ENCODE assay signal across 29 cellular contexts in genomic region chr2:16413257-16413656, GRCh38.
DNase-seq lines count a peak whose midpoint lies in the region; ATAC-seq, FAIRE-seq and TF ChIP-seq lines count a peak whose summit lies in the region.
"Had no signal": no experiment of that assay in that cellular context is flagged by ENCODE, and none has a peak within 500 bp of the region (broad histone marks: within the 10 kb centered on the region; RNA-seq: fewer than 3 reads in every experiment).

No MANE protein-coding gene starts in this region.

- H3K9ac ChIP-seq in H1 (replicated peaks in 1 of 4; ENCODE audit: extremely low read depth in 1 of 4, low read depth in 3 of 4, low read length in 3 of 4): no peak overlapping the region

- no peaks in the 10 kb centered on the region for H3K36me3 ChIP-seq in H1 (ENCODE audit: control insufficient read depth in 2 of 4, insufficient read depth in 4 of 4, low read length in 3 of 4)
- H3K36me3 ChIP-seq in psoas muscle (ENCODE audit: insufficient read depth in 1 of 2, low read depth in 1 of 2): no peaks in the 10 kb centered on the region
- H3K36me3 ChIP-seq: spleen had no signal

- no peak overlapping the region for H3K18ac ChIP-seq in H1 (ENCODE audit: extremely low read depth, low read length)

- no peak overlapping the region for H2BK15ac ChIP-seq in H1 (ENCODE audit: low read length)

- no peaks in the 10 kb centered on the region for H3K79me2 ChIP-seq in H1 (ENCODE audit: control insufficient read depth in 1 of 2, insufficient read depth in 2 of 2, low read length in 2 of 2)

- no peak overlapping the region for H3K27ac ChIP-seq in H1 (ENCODE audit: low read depth, low read length)
- H3K27ac ChIP-seq in psoas muscle: peak overlapping the region; percentile 81
- H3K27ac ChIP-seq: spleen, testis had no signal

- no peak overlapping the region for H4K91ac ChIP-seq in H1 (replicated peaks; ENCODE audit: insufficient read length, low read length)

- H4K5ac ChIP-seq in H1 (ENCODE audit: insufficient read length, low read depth, low read length): no peak overlapping the region

- no peaks in the 10 kb centered on the region for H3K9me3 ChIP-seq in H1 (ENCODE audit: insufficient read depth in 2 of 2, low read depth in 1 of 2, low read length in 1 of 2)
- no peaks in the 10 kb centered on the region for H3K9me3 ChIP-seq in psoas muscle
- H3K9me3 ChIP-seq: testis had no signal

- H2AK5ac ChIP-seq in H1 (ENCODE audit: low read depth, low read length): no peak overlapping the region

- no peak overlapping the region for H2BK5ac ChIP-seq in H1 (ENCODE audit: low read depth, low read length)

- peak; percentile 97 for DNase-seq in CMK (ENCODE audit: low read depth)
- DNase-seq in H1 (ENCODE audit: low read depth in 1 of 2, low spot score in 2 of 2): no peak
- peak; percentile 65 for DNase-seq in left ventricle myocardium superior
- peak in 1 of 2 donors; percentile 63 for DNase-seq in psoas muscle
- DNase-seq in stimulated activated CD4-positive, alpha-beta T cell treated with anti-CD3 and anti-CD28 coated beads, Interleukin-2, amount 100 ng/mL, for 48 hours: no peak
- no peak for DNase-seq in occipital lobe (lab: John Stamatoyannopoulos, UW)
- no peak for DNase-seq in DMS153 (lab: John Stamatoyannopoulos, UW)
- DNase-seq: activated CD4-positive, alpha-beta memory T cell treated with anti-CD3 and anti-CD28 coated beads, Interleukin-2, amount 10 ng/mL, durations not matched to agents 7 days and 5 days; activated CD8-positive, alpha-beta memory T cell treated with anti-CD3 and anti-CD28 coated beads, Interleukin-2, amount 50 U/mL, for 48 hours; amniotic stem cell; CD4-positive, alpha-beta memory T cell; EL; NCI-H1694; NCI-H446; NCI-H748 treated with DMSO at 0.1 percent for 48 hours; RPMI8226; spleen; stimulated activated CD4-positive, alpha-beta T cell treated with anti-CD3 and anti-CD28 coated beads, Interleukin-2, amount 100 ng/mL, for 24 hours; stimulated activated CD8-positive, alpha-beta memory T cell treated with anti-CD3 and anti-CD28 coated beads, Interleukin-4, amount 100 ng/mL, for 48 hours; testis had no signal

- no peak overlapping the region for H4K8ac ChIP-seq in H1 (ENCODE audit: extremely low read depth, insufficient read depth, low read length)

- peaks cover 0 to 1% (median 0%) of the 10 kb centered on the region in 4 experiments; a peak in 1 of 7 replicates for H3K27me3 ChIP-seq in H1 (replicated peaks in 1 of 4; ENCODE audit: control insufficient read depth in 3 of 4, extremely low read depth in 1 of 4, insufficient read depth in 3 of 4, low read length in 3 of 4)
- H3K27me3 ChIP-seq in psoas muscle (ENCODE audit: insufficient read depth in 3 of 3, low read length in 2 of 3): peaks cover 0 to 3% (median 0%) of the 10 kb centered on the region in 3 donors
- H3K27me3 ChIP-seq: spleen, testis had no signal

- FAIRE-seq in H1 (lab: Jason Lieb, UNC): no peak
- FAIRE-seq: A204.1, GM12878, GM19239, islet of Langerhans, TTC549 had no signal

- H3K23ac ChIP-seq in H1 (ENCODE audit: insufficient read length): no peak overlapping the region

- H4K20me1 ChIP-seq in H1 (replicated peaks in 1 of 2; ENCODE audit: control insufficient read depth in 1 of 2, insufficient read depth in 2 of 2, low read length in 2 of 2): peaks cover 0 to 2% of the 10 kb centered on the region in 2 experiments

- TF ChIP-seq RAD21 in H1 (IDR thresholded peaks at IDR 0.05 in 1 of 2, conservative IDR thresholded peaks at IDR 0.05 in 1 of 2; ENCODE audit: low read depth in 2 of 2, low read length in 2 of 2): no peak

- TF ChIP-seq EP300 in H1 (IDR thresholded peaks at IDR 0.05; ENCODE audit: borderline replicate concordance in 1 of 2, low read depth in 2 of 2, low read length in 2 of 2): no peak

- no peak overlapping the region for H3K4ac ChIP-seq in H1 (replicated peaks; ENCODE audit: insufficient read length, low read depth, low read length)

- H3K4me1 ChIP-seq in H1 (replicated peaks in 1 of 4; ENCODE audit: control insufficient read depth in 3 of 4, insufficient read depth in 4 of 4, low read length in 3 of 4): no peaks in the 10 kb centered on the region
- H3K4me1 ChIP-seq in psoas muscle: peaks cover 7% of the 10 kb centered on the region
- H3K4me1 ChIP-seq: spleen, testis had no signal

- no peak overlapping the region for H2AFZ ChIP-seq in H1 (ENCODE audit: low read length)
- H2AFZ ChIP-seq: GM23338 had no signal

- no peak for TF ChIP-seq POLR2A in H1 (IDR thresholded peaks at IDR 0.05; ENCODE audit: control extremely low read depth in 1 of 2, low read depth in 2 of 2, low read length in 2 of 2)

- no peak overlapping the region for H2BK20ac ChIP-seq in H1 (ENCODE audit: low read length)

- POLR2A ChIA-PET in H1 (lab: Charles Lee; ENCODE audit: partially characterized antibody): no interaction called here

- intact Hi-C loops in left ventricle myocardium superior (cut with micrococcal nuclease): no loop called here
- intact Hi-C loops in psoas muscle (cut with DNase I): no loop called here

- no peak overlapping the region for H2BK12ac ChIP-seq in H1 (ENCODE audit: low read depth, low read length)

- H3K23me2 ChIP-seq in H1 (ENCODE audit: low read depth, low read length): peaks cover 4% of the 10 kb centered on the region; the same call in 1 of the 2 replicates

- H3K4me2 ChIP-seq in H1 (ENCODE audit: insufficient read depth in 1 of 2, low read depth in 2 of 2, low read length in 2 of 2): no peak overlapping the region
- H3K4me2 ChIP-seq: GM23338 had no signal

- no peak overlapping the region for H3K4me3 ChIP-seq in H1 (ENCODE audit: extremely low read depth in 1 of 4, insufficient read depth in 2 of 4, low read depth in 3 of 4, low read length in 4 of 4)
- no peak overlapping the region for H3K4me3 ChIP-seq in psoas muscle
- H3K4me3 ChIP-seq: GM12878, GM23338, spleen, testis had no signal

- no peak overlapping the region for H3K56ac ChIP-seq in H1 (replicated peaks; ENCODE audit: insufficient read length, low read depth, low read length)

- WGBS in H1 (ENCODE audit: extremely low coverage in 1 of 2, insufficient coverage in 1 of 2, insufficient read length in 1 of 2, insufficient replicate concordance in 2 of 2, low coverage in 1 of 2, low lambda C conversion rate in 2 of 2, missing lambda C conversion rate in 1 of 2), 2 experiments: 85% methylated on average over 5 of the region's 5 CpGs; no CpG with 5 or more reads in 1 of the 2 experiments
- 30 to 41% (median 31%) methylated on average over 5 of the region's 5 CpGs for WGBS in psoas muscle, 3 donors

- ATAC-seq in left ventricle myocardium superior (peak; percentile 98), psoas muscle (peak; percentile 95 to 99 (median 97)), HG03097 (IDR thresholded peaks at IDR 0.05; ENCODE audit: low FRiP score, unreplicated experiment) (no peak)
- ATAC-seq: activated T-helper 17 cell treated with anti-CD3 and anti-CD28 coated beads, Interleukin-2, amount 50 U/mL, for 72 hours; GM12878; GM23338; natural killer cell treated with Interleukin-12 subunit alpha and Interleukin-12 subunit beta and Interleukin-15 and Interleukin-18, amount 100 ng/mL, for 72 hours had no signal

- TF ChIP-seq CTCF in H1 (IDR thresholded peaks at IDR 0.05; ENCODE audit: control extremely low read depth in 1 of 3, insufficient read depth in 1 of 3, low read depth in 1 of 3, low read length in 3 of 3) (no peak), psoas muscle (IDR thresholded peaks at IDR 0.05) (no peak)

- no peak overlapping the region for H2BK120ac ChIP-seq in H1 (replicated peaks; ENCODE audit: low read depth, low read length)

- no peaks in the 10 kb centered on the region for H3K79me1 ChIP-seq in H1 (ENCODE audit: low read depth, low read length)

- peak overlapping the region; percentile 45 for H3K14ac ChIP-seq in H1 (ENCODE audit: insufficient read length)

- CTCF ChIA-PET in H1 (lab: Charles Lee; ENCODE audit: partially characterized antibody): no interaction called here

TF ChIP-seq in H1, 55 proteins besides CTCF, POLR2A, EP300 and RAD21:
- TF ChIP-seq MAFK (IDR thresholded peaks at IDR 0.05; ENCODE audit: low read depth, low read length) (no peak), JUND (IDR thresholded peaks at IDR 0.05; ENCODE audit: low read length) (no peak), RBBP5 (IDR thresholded peaks at IDR 0.05; ENCODE audit: borderline replicate concordance, low read depth, low read length) (no peak), ATF3 (IDR thresholded peaks at IDR 0.05; ENCODE audit: insufficient read depth, low read depth, low read length) (no peak), TAF1 (IDR thresholded peaks at IDR 0.05; ENCODE audit: low read depth, low read length) (no peak), YY1 (IDR thresholded peaks at IDR 0.05; ENCODE audit: low read depth, low read length) (no peak), SP4 (IDR thresholded peaks at IDR 0.05; ENCODE audit: low read length) (no peak), ATF2 (IDR thresholded peaks at IDR 0.05; ENCODE audit: low read length) (no peak)

Comparison
In these comparisons a context has a peak if more than half of its experiments do, and no peak if none do; other contexts are left out.
1. DNase-seq: peak in CMK (single experiment) and left ventricle myocardium superior (single experiment); none in H1 (0 of 2), stimulated activated CD4-positive, alpha-beta T cell treated with anti-CD3 and anti-CD28 coated beads, Interleukin-2, amount 100 ng/mL, for 48 hours (0 of 2), occipital lobe (single experiment) and DMS153 (single experiment).